ENCODE assay signal across 10 cellular contexts in genomic region chr17:27975146-27976011, GRCh38.
DNase-seq lines count a peak whose midpoint lies in the region; ATAC-seq lines count a peak whose summit lies in the region.
"Had no signal": no experiment of that assay in that cellular context is flagged by ENCODE, and none has a peak within 500 bp of the region (broad histone marks: within the 10 kb centered on the region; RNA-seq: fewer than 3 reads in every experiment).

No MANE protein-coding gene starts in this region.

- H3K4me2 ChIP-seq in Karpas-422 (ENCODE audit: low read depth, low read length, poor library complexity, severe bottlenecking) = no peak overlapping the region
- H3K4me2 ChIP-seq: BLaER1 treated with 17β-estradiol and CSF1 and Interleukin-3, amounts not matched to agents 10 nM and 100 nM had no signal

- no peak overlapping the region for H3K4me3 Mint-ChIP-seq in effector memory CD8-positive, alpha-beta T cell
- H3K4me3 Mint-ChIP-seq: activated naive CD8-positive, alpha-beta T cell treated with anti-CD3 and anti-CD28 coated beads, Interleukin-2, amount 10 ng/mL, durations not matched to agents 7 days and 5 days had no signal

- no peak overlapping the region for H3K27ac Mint-ChIP-seq in effector memory CD8-positive, alpha-beta T cell
- H3K27ac Mint-ChIP-seq: activated naive CD8-positive, alpha-beta T cell treated with anti-CD3 and anti-CD28 coated beads, Interleukin-2, amount 10 ng/mL, durations not matched to agents 7 days and 5 days had no signal

- H4K20me1 ChIP-seq in Karpas-422 (ENCODE audit: insufficient read depth, low read depth, low read length) = no peaks in the 10 kb centered on the region
- H4K20me1 ChIP-seq: BLaER1 treated with 17β-estradiol and CSF1 and Interleukin-3, amounts not matched to agents 10 nM and 100 nM had no signal

- H3K36me3 ChIP-seq in Karpas-422 (ENCODE audit: insufficient read depth, low read length) = no peaks in the 10 kb centered on the region
- H3K36me3 ChIP-seq: BLaER1 treated with 17β-estradiol and CSF1 and Interleukin-3, amounts not matched to agents 10 nM and 100 nM had no signal

- no peaks in the 10 kb centered on the region for H3K9me3 Mint-ChIP-seq in effector memory CD8-positive, alpha-beta T cell
- H3K9me3 Mint-ChIP-seq: activated naive CD8-positive, alpha-beta T cell treated with anti-CD3 and anti-CD28 coated beads, Interleukin-2, amount 10 ng/mL, durations not matched to agents 7 days and 5 days had no signal

- H3K4me1 ChIP-seq in Karpas-422 (ENCODE audit: low read length) = peaks cover 11% of the 10 kb centered on the region

- no peaks in the 10 kb centered on the region for H3K9me3 ChIP-seq in Karpas-422 (ENCODE audit: low read length)

- H3K27me3 Mint-ChIP-seq in effector memory CD8-positive, alpha-beta T cell = peaks cover 20 to 29% of the 10 kb centered on the region in 2 donors

- no peaks in the 10 kb centered on the region for H3K27me3 ChIP-seq in layer of hippocampus (ENCODE audit: control insufficient read depth, insufficient read depth, low read length)
- no peaks in the 10 kb centered on the region for H3K27me3 ChIP-seq in Karpas-422 (ENCODE audit: low read length)
- H3K27me3 ChIP-seq: BLaER1 treated with 17β-estradiol and CSF1 and Interleukin-3, amounts not matched to agents 10 nM and 100 nM had no signal

- no peak for ATAC-seq in GM18520 (IDR thresholded peaks at IDR 0.05; ENCODE audit: unreplicated experiment)
- ATAC-seq in effector memory CD8-positive, alpha-beta T cell (replicated peaks) = no peak

- H3K27ac ChIP-seq in angular gyrus (ENCODE audit: low read depth, low read length) (peak overlapping the region; percentile 56), layer of hippocampus (ENCODE audit: low read depth, low read length) (peak overlapping the region; percentile 50), Karpas-422 (ENCODE audit: low read length) (no peak overlapping the region)
- H3K27ac ChIP-seq: BLaER1 treated with 17β-estradiol and CSF1 and Interleukin-3, amounts not matched to agents 10 nM and 100 nM had no signal

- DNase-seq in Daoy (ENCODE audit: low read depth) (peak; percentile 34), NCI-H1694 (lab: John Stamatoyannopoulos, UW) (peak; percentile 82), NOMO-1 treated with DMSO at 0.1 percent for 48 hours (lab: John Stamatoyannopoulos, UW; ENCODE audit: unreplicated experiment) (no peak), Karpas-422 (no peak)
- DNase-seq in effector memory CD8-positive, alpha-beta T cell = no peak
- DNase-seq: activated naive CD8-positive, alpha-beta T cell treated with anti-CD3 and anti-CD28 coated beads, Interleukin-2, amount 10 ng/mL, durations not matched to agents 7 days and 5 days had no signal

- no peaks in the 10 kb centered on the region for H3K79me2 ChIP-seq in Karpas-422 (ENCODE audit: low read length)

- no peak overlapping the region for H2AFZ ChIP-seq in Karpas-422 (ENCODE audit: low read length)

- no peaks in the 10 kb centered on the region for H3K9me2 ChIP-seq in Karpas-422 (replicated peaks; ENCODE audit: insufficient read depth, low read length)

- H3K4me1 Mint-ChIP-seq in effector memory CD8-positive, alpha-beta T cell (ENCODE audit: low read depth in 2 of 2) = no peaks in the 10 kb centered on the region
- H3K4me1 Mint-ChIP-seq: activated naive CD8-positive, alpha-beta T cell treated with anti-CD3 and anti-CD28 coated beads, Interleukin-2, amount 10 ng/mL, durations not matched to agents 7 days and 5 days had no signal

- H3K36me3 Mint-ChIP-seq in effector memory CD8-positive, alpha-beta T cell (ENCODE audit: insufficient read depth) = no peaks in the 10 kb centered on the region
- H3K36me3 Mint-ChIP-seq: activated naive CD8-positive, alpha-beta T cell treated with anti-CD3 and anti-CD28 coated beads, Interleukin-2, amount 10 ng/mL, durations not matched to agents 7 days and 5 days had no signal

- H3K9ac ChIP-seq in Karpas-422 (ENCODE audit: low read length) = no peak overlapping the region
- H3K9ac ChIP-seq: BLaER1 treated with 17β-estradiol and CSF1 and Interleukin-3, amounts not matched to agents 10 nM and 100 nM had no signal

- H3K4me3 ChIP-seq in Karpas-422 (ENCODE audit: low read length) = no peak overlapping the region
- H3K4me3 ChIP-seq: BLaER1 treated with 17β-estradiol and CSF1 and Interleukin-3, amounts not matched to agents 10 nM and 100 nM had no signal

Comparison
In these comparisons a context has a peak if more than half of its experiments do, and no peak if none do; other contexts are left out.
1. DNase-seq: peak in Daoy (single experiment) and NCI-H1694 (single experiment); none in NOMO-1 treated with DMSO at 0.1 percent for 48 hours (single experiment), Karpas-422 (single experiment) and effector memory CD8-positive, alpha-beta T cell (0 of 3).